In the genomic region with DNA sequence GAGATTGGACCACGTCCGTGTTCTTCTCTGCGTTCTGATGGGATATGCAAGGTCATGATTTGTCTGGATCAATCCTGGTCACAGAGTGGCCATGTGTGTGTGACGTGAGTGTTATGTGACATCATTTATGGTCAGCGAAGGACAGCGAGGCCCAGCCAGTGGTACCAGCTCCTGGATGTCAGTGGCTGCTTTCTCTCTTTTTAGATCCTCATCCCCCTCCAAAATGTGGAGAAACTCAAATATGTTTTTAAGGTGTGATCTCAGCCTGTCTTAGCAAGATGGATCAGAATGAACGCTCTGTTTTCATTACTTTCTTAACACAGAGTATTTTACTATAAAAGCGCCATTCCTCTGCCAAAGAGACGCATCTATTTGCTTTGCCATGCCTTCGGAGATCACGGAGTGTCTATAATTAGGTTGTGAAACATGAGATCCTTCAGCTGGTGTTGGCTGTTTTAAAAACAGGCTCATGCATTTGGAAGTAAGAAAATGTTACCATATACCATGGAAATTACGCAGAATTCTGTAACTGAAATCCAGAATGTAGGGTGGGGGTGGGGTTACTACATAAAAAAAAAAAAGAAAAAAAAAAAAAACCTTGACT, we compare ENCODE assay signal across 21 cellular contexts.
"Had no signal": no experiment of that assay in that cellular context is flagged by ENCODE, and none has a peak within 500 bp of the region (broad histone marks: within the 10 kb centered on the region; RNA-seq: fewer than 3 reads in every experiment).

No MANE protein-coding gene starts in this region.

- H3K36me3 ChIP-seq: colonic mucosa, esophagus squamous epithelium, gastroesophageal sphincter, neutrophil, ovary, right atrium auricular region, stomach, tibial artery, upper lobe of left lung, uterus had no signal

- H3K4me3 ChIP-seq: colonic mucosa, esophagus squamous epithelium, gastroesophageal sphincter, ovary, right atrium auricular region, smooth muscle cell, stomach, tibial artery, upper lobe of left lung, uterus had no signal

- H3K9me3 ChIP-seq: colonic mucosa, esophagus squamous epithelium, gastroesophageal sphincter, neutrophil, ovary, right atrium auricular region, stomach, tibial artery, upper lobe of left lung, uterus had no signal

- H3K27ac ChIP-seq: colonic mucosa, esophagus squamous epithelium, gastroesophageal sphincter, neutrophil, ovary, right atrium auricular region, stomach, tibial artery, upper lobe of left lung, uterus had no signal

- H3K27me3 ChIP-seq: colonic mucosa, neutrophil, ovary, right atrium auricular region, uterus had no signal

- DNase-seq: colonic mucosa; dermis blood vessel endothelial cell; esophagus squamous epithelium; foreskin fibroblast; glutamatergic neuron; immature natural killer cell; left colon; mammary epithelial cell; naive thymus-derived CD8-positive, alpha-beta T cell; ovary; stimulated activated CD4-positive, alpha-beta T cell treated with anti-CD3 and anti-CD28 coated beads, Interleukin-4, amount 100 ng/mL, for 1 hour; stimulated activated CD8-positive, alpha-beta memory T cell treated with anti-CD3 and anti-CD28 coated beads, Interleukin-4, amount 100 ng/mL, for 48 hours; substantia nigra; upper lobe of left lung; uterus had no signal

- H3K4me1 ChIP-seq: colonic mucosa, esophagus squamous epithelium, gastroesophageal sphincter, right atrium auricular region, stomach, tibial artery, upper lobe of left lung, uterus had no signal

- H3K4me2 ChIP-seq: smooth muscle cell had no signal

- ATAC-seq: gastroesophageal sphincter; left colon; naive thymus-derived CD8-positive, alpha-beta T cell had no signal
